ENCODE assay signal across 23 cellular contexts in the genomic region with DNA sequence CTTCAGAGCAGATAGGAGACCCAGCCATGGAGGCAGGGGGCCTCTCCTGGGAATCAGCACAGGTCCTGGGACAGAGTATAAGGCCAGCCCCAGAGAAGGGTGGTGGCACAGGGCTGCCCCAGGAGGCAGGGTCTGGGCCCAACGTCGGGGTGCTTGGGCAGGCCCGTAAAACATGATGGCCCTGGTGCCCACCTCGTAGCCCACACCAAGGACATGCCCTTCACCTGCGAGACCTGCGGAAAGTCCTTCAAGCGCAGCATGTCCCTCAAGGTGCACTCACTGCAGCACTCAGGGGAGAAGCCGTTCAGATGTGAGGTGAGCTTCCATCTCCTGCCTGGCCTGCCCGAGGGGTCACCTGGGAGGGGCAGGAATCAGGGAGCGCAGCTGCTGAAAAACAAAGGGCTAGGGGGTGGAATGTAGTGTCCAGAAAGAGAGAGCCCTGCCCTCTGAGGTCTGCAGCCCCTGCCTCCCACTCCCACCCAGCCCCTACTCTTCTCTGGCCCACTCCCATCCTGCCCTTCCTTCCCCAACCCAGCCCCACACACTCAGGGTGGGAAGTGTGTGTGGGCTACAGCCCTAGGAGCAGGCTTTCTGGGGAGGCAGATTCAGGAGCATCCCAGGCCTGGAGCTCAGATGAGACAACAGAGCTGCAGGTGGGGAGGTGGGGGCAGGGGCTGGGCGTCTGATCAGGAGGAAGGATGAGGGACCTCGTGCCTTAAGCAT. TPM values are rescaled to one million over a fixed set of nuclear protein-coding genes. Genes with fewer than 3 reads are reported as not detected.
"Had no signal": no experiment of that assay in that cellular context is flagged by ENCODE, and none has a peak within 500 bp of the region (broad histone marks: within the 10 kb centered on the region; RNA-seq: fewer than 3 reads in every experiment).

No MANE protein-coding gene starts in this region.

- ATAC-seq: esophagus mucosa, left lung, natural killer cell, right cardiac atrium, upper lobe of right lung had no signal

- H3K4me1 ChIP-seq: colonic mucosa had no signal

- H3K27me3 Mint-ChIP-seq: activated B cell treated with CpG ODN at 0.5 μM for 24 hours; activated CD4-positive, alpha-beta T cell treated with anti-CD3 and anti-CD28 coated beads, Interleukin-2, amount 10 ng/mL, durations not matched to agents 24 days and 14 days; activated naive CD4-positive, alpha-beta T cell treated with anti-CD3 and anti-CD28 coated beads, Interleukin-2, amount 50 U/mL, for 24 hours; progenitor cell of endocrine pancreas had no signal

- H3K4me1 Mint-ChIP-seq: activated CD4-positive, alpha-beta T cell treated with anti-CD3 and anti-CD28 coated beads, Interleukin-2, amount 10 ng/mL, durations not matched to agents 24 days and 14 days; activated naive CD4-positive, alpha-beta T cell treated with anti-CD3 and anti-CD28 coated beads, Interleukin-2, amount 50 U/mL, for 24 hours had no signal

- H3K27me3 ChIP-seq: adrenal gland, colonic mucosa, hepatocyte, left lung, stomach, upper lobe of right lung had no signal

- H3K27ac ChIP-seq: adrenal gland, colonic mucosa, hepatocyte, left lung, stomach, upper lobe of right lung had no signal

- H3K36me3 Mint-ChIP-seq: activated naive CD4-positive, alpha-beta T cell treated with anti-CD3 and anti-CD28 coated beads, Interleukin-2, amount 50 U/mL, for 24 hours; natural killer cell had no signal

- H3K4me3 ChIP-seq: adrenal gland, colonic mucosa, hepatocyte, left lung, smooth muscle cell, stomach, thoracic aorta, upper lobe of right lung had no signal

- H3K4me3 Mint-ChIP-seq: activated CD4-positive, alpha-beta T cell treated with anti-CD3 and anti-CD28 coated beads, Interleukin-2, amount 10 ng/mL, durations not matched to agents 24 days and 14 days; activated naive CD4-positive, alpha-beta T cell treated with anti-CD3 and anti-CD28 coated beads, Interleukin-2, amount 50 U/mL, for 24 hours; natural killer cell; T-helper 17 cell had no signal

- H3K36me3 ChIP-seq: colonic mucosa had no signal

- H3K27ac Mint-ChIP-seq: activated CD4-positive, alpha-beta T cell treated with anti-CD3 and anti-CD28 coated beads, Interleukin-2, amount 10 ng/mL, durations not matched to agents 24 days and 14 days; activated naive CD4-positive, alpha-beta T cell treated with anti-CD3 and anti-CD28 coated beads, Interleukin-2, amount 50 U/mL, for 24 hours; activated T-helper 2 cell treated with anti-CD3 and anti-CD28 coated beads, Interferon-gamma antibody, Interleukin-2, Interleukin-4, amounts not matched to agents 10 μg/mL and 5 μg/mL and 100 μg/mL, durations not matched to agents 14 hours and 24 hours and 36 hours; natural killer cell; progenitor cell of endocrine pancreas; T-helper 17 cell had no signal

- DNase-seq: activated B cell treated with CpG ODN at 0.5 μM for 24 hours; activated CD4-positive, alpha-beta T cell treated with anti-CD3 and anti-CD28 coated beads, Interleukin-2, amount 10 ng/mL, durations not matched to agents 24 days and 14 days; activated CD8-positive, alpha-beta memory T cell treated with anti-CD3 and anti-CD28 coated beads for 24 hours; activated T-cell treated with anti-CD3 and anti-CD28 coated beads for 4 hours; caudate nucleus; colonic mucosa; natural killer cell; stimulated activated CD4-positive, alpha-beta T cell treated with anti-CD3 and anti-CD28 coated beads, Interleukin-4, amount 100 ng/mL, for 4 hours; stomach; T-helper 17 cell; upper lobe of right lung had no signal

- H3K9me3 ChIP-seq: adrenal gland, colonic mucosa, left lung, stomach, thoracic aorta, upper lobe of right lung had no signal

- H3K9me3 Mint-ChIP-seq: activated B cell treated with CpG ODN at 0.5 μM for 24 hours; activated CD4-positive, alpha-beta T cell treated with anti-CD3 and anti-CD28 coated beads, Interleukin-2, amount 10 ng/mL, durations not matched to agents 24 days and 14 days; activated naive CD4-positive, alpha-beta T cell treated with anti-CD3 and anti-CD28 coated beads, Interleukin-2, amount 50 U/mL, for 24 hours; activated T-helper 2 cell treated with anti-CD3 and anti-CD28 coated beads, Interferon-gamma antibody, Interleukin-2, Interleukin-4, amounts not matched to agents 10 μg/mL and 5 μg/mL and 100 μg/mL, durations not matched to agents 14 hours and 24 hours and 36 hours; natural killer cell had no signal

RNA-seq across cellular contexts. Expression of gene KLHL40, which starts 22.4 kb away (rescaled TPM):
- total RNA-seq: activated B cell treated with CpG ODN at 0.5 μM for 24 hours; activated CD4-positive, alpha-beta T cell treated with anti-CD3 and anti-CD28 coated beads, Interleukin-2, amount 10 ng/mL, durations not matched to agents 24 days and 14 days; activated T-helper 2 cell treated with anti-CD3 and anti-CD28 coated beads, Interferon-gamma antibody, Interleukin-2, Interleukin-4, amounts not matched to agents 10 μg/mL and 5 μg/mL and 100 μg/mL, durations not matched to agents 14 hours and 24 hours and 36 hours; colonic mucosa; esophagus mucosa; glomerular endothelial cell; hepatocyte; left lung; natural killer cell; progenitor cell of endocrine pancreas; smooth muscle cell; T-helper 17 cell; thoracic aorta; upper lobe of right lung had no signal
- polyA plus RNA-seq: hepatocyte, keratinocyte, smooth muscle cell had no signal

RNA-seq across cellular contexts. Expression of gene HHATL, which starts 39.6 kb away (rescaled TPM):
- total RNA-seq: activated B cell treated with CpG ODN at 0.5 μM for 24 hours; activated CD4-positive, alpha-beta T cell treated with anti-CD3 and anti-CD28 coated beads, Interleukin-2, amount 10 ng/mL, durations not matched to agents 24 days and 14 days; activated T-helper 2 cell treated with anti-CD3 and anti-CD28 coated beads, Interferon-gamma antibody, Interleukin-2, Interleukin-4, amounts not matched to agents 10 μg/mL and 5 μg/mL and 100 μg/mL, durations not matched to agents 14 hours and 24 hours and 36 hours; esophagus mucosa; glomerular endothelial cell; hepatocyte; natural killer cell; progenitor cell of endocrine pancreas; smooth muscle cell; stomach; T-helper 17 cell; thoracic aorta; upper lobe of right lung had no signal
- polyA plus RNA-seq: hepatocyte, keratinocyte, smooth muscle cell had no signal
